26 cellular contexts compared by ENCODE assay signal in genomic region chr10:20466731-20467130, GRCh38.
DNase-seq lines count a peak whose midpoint lies in the region; ATAC-seq, FAIRE-seq and TF ChIP-seq lines count a peak whose summit lies in the region.
"Had no signal": no experiment of that assay in that cellular context is flagged by ENCODE, and none has a peak within 500 bp of the region (broad histone marks: within the 10 kb centered on the region; RNA-seq: fewer than 3 reads in every experiment).

No MANE protein-coding gene starts in this region.

- H3K27me3 Mint-ChIP-seq in astrocyte (ENCODE audit: low read depth, unreplicated experiment) (no peaks in the 10 kb centered on the region), glutamatergic neuron (ENCODE audit: unreplicated experiment) (no peaks in the 10 kb centered on the region)
- no peaks in the 10 kb centered on the region for H3K27me3 Mint-ChIP-seq in CD4-positive, alpha-beta memory T cell
- H3K27me3 Mint-ChIP-seq: activated CD4-positive, alpha-beta memory T cell treated with anti-CD3 and anti-CD28 coated beads, Interleukin-2, amount 10 ng/mL, durations not matched to agents 7 days and 5 days; activated naive CD8-positive, alpha-beta T cell had no signal

- no peak for TF ChIP-seq POLR2A in H54 (IDR thresholded peaks at IDR 0.05; ENCODE audit: low read depth, low read length)
- no peak for TF ChIP-seq POLR2A in thyroid gland (IDR thresholded peaks at IDR 0.05)

- H3K36me3 Mint-ChIP-seq in astrocyte (ENCODE audit: low read depth, unreplicated experiment), result no peaks in the 10 kb centered on the region
- no peaks in the 10 kb centered on the region for H3K36me3 Mint-ChIP-seq in CD4-positive, alpha-beta memory T cell
- H3K36me3 Mint-ChIP-seq in glutamatergic neuron (ENCODE audit: unreplicated experiment), result no peaks in the 10 kb centered on the region
- H3K36me3 Mint-ChIP-seq: activated naive CD8-positive, alpha-beta T cell had no signal

- H3K9ac ChIP-seq in astrocyte (ENCODE audit: low read length), result no peak overlapping the region

- no peak overlapping the region for H3K4me3 Mint-ChIP-seq in astrocyte (ENCODE audit: unreplicated experiment)
- no peak overlapping the region for H3K4me3 Mint-ChIP-seq in CD4-positive, alpha-beta memory T cell
- H3K4me3 Mint-ChIP-seq in glutamatergic neuron (ENCODE audit: unreplicated experiment), result no peak overlapping the region
- H3K4me3 Mint-ChIP-seq: activated CD4-positive, alpha-beta memory T cell treated with anti-CD3 and anti-CD28 coated beads, Interleukin-2, amount 10 ng/mL, durations not matched to agents 7 days and 5 days; activated naive CD8-positive, alpha-beta T cell; H9; T-helper 1 cell treated with Interleukin-12 subunit alpha and Interleukin-12 subunit beta and Interleukin-4 antibody, amounts not matched to agents 30 μg/mL and 1 μg/mL, for 36 hours had no signal

- no peaks in the 10 kb centered on the region for H3K9me3 ChIP-seq in astrocyte (ENCODE audit: insufficient read depth, low read depth, low read length)
- no peaks in the 10 kb centered on the region for H3K9me3 ChIP-seq in CD4-positive, alpha-beta memory T cell (ENCODE audit: control insufficient read depth in 1 of 2, low read length in 2 of 2)
- no peaks in the 10 kb centered on the region for H3K9me3 ChIP-seq in thyroid gland
- H3K9me3 ChIP-seq: mucosa of descending colon had no signal

- H4K20me1 ChIP-seq in astrocyte (ENCODE audit: insufficient read depth, low read length), result no peaks in the 10 kb centered on the region

- POLR2A ChIA-PET in CD4-positive, alpha-beta memory T cell (lab: Charles Lee; ENCODE audit: partially characterized antibody), result no interaction called here

- intact Hi-C loops in CD4-positive, alpha-beta memory T cell (cut with micrococcal nuclease), result no loop called here
- intact Hi-C loops in thyroid gland (cut with DNase I), result no loop called here

- H3K27ac ChIP-seq in astrocyte (ENCODE audit: low read depth, low read length), result no peak overlapping the region
- no peak overlapping the region for H3K27ac ChIP-seq in CD4-positive, alpha-beta memory T cell (ENCODE audit: low read depth, low read length)
- no peak overlapping the region for H3K27ac ChIP-seq in thyroid gland
- H3K27ac ChIP-seq: sigmoid colon, stomach had no signal

- H3K4me3 ChIP-seq in astrocyte (ENCODE audit: insufficient read depth, low read depth, low read length) (no peak overlapping the region), retinal pigment epithelial cell (ENCODE audit: low read length) (no peak overlapping the region), thyroid gland (replicated peaks in 1 of 3) (no peak overlapping the region)
- H3K4me3 ChIP-seq in CD4-positive, alpha-beta memory T cell (ENCODE audit: low read length in 2 of 2), result no peak overlapping the region
- H3K4me3 ChIP-seq: mucosa of descending colon, sigmoid colon, stomach had no signal

- no peak for ATAC-seq in GM21360 (IDR thresholded peaks at IDR 0.05; ENCODE audit: unreplicated experiment)
- ATAC-seq: mucosa of descending colon had no signal

- H3K36me3 ChIP-seq in astrocyte (ENCODE audit: insufficient read depth, low read length) (no peaks in the 10 kb centered on the region), thyroid gland (no peaks in the 10 kb centered on the region)
- H3K36me3 ChIP-seq in CD4-positive, alpha-beta memory T cell (ENCODE audit: insufficient read depth, low read length), result no peaks in the 10 kb centered on the region
- H3K36me3 ChIP-seq: sigmoid colon, stomach had no signal

- CTCF ChIA-PET in CD4-positive, alpha-beta memory T cell (lab: Charles Lee; ENCODE audit: partially characterized antibody), result no interaction called here

- no peaks in the 10 kb centered on the region for H3K27me3 ChIP-seq in astrocyte (ENCODE audit: insufficient read depth, low read length)
- H3K27me3 ChIP-seq in CD4-positive, alpha-beta memory T cell (ENCODE audit: insufficient read depth, low read length), result no peaks in the 10 kb centered on the region
- H3K27me3 ChIP-seq in thyroid gland, result no peaks in the 10 kb centered on the region
- H3K27me3 ChIP-seq: sigmoid colon, stomach had no signal

- no peak overlapping the region for H3K4me2 ChIP-seq in astrocyte (ENCODE audit: low read length)

- no peaks in the 10 kb centered on the region for H3K79me2 ChIP-seq in astrocyte (ENCODE audit: insufficient read depth, low read length)

- peak; percentile 83 for FAIRE-seq in H54 (lab: Jason Lieb, UNC)
- no peak for FAIRE-seq in astrocyte (lab: Jason Lieb, UNC)

- H3K9me3 Mint-ChIP-seq in astrocyte (ENCODE audit: unreplicated experiment), result peaks cover 26% of the 10 kb centered on the region
- peaks cover 0 to 28% (median 10%) of the 10 kb centered on the region in 8 donors for H3K9me3 Mint-ChIP-seq in CD4-positive, alpha-beta memory T cell
- peaks cover 7% of the 10 kb centered on the region for H3K9me3 Mint-ChIP-seq in glutamatergic neuron (ENCODE audit: unreplicated experiment)

- peak; percentile 23 for DNase-seq in H54 (ENCODE audit: insufficient read length, low spot score)
- DNase-seq in astrocyte (ENCODE audit: low read depth), result peak; percentile 61
- peak; percentile 26 for DNase-seq in fibroblast of the conjunctiva (ENCODE audit: low read depth)
- peak; percentile 64 for DNase-seq in retinal pigment epithelial cell (ENCODE audit: low read depth)
- DNase-seq in CD4-positive, alpha-beta memory T cell, result no peak
- no peak for DNase-seq in thyroid gland
- no peak for DNase-seq in glutamatergic neuron
- DNase-seq: activated CD4-positive, alpha-beta memory T cell treated with anti-CD3 and anti-CD28 coated beads, Interleukin-2, amount 10 ng/mL, durations not matched to agents 7 days and 5 days; caudate nucleus; COR-L47; effector CD8-positive, alpha-beta T cell; EL; H9; hypothalamus; left cardiac atrium; mucosa of descending colon; MV-4-11; NCI-H187 treated with DMSO at 0.1 percent for 48 hours; nucleus accumbens; SHP77 treated with DMSO at 0.1 percent for 48 hours; sigmoid colon; stimulated activated CD4-positive, alpha-beta T cell treated with anti-CD3 and anti-CD28 coated beads, Interleukin-2, amount 100 ng/mL, for 24 hours; stomach had no signal

- no peaks in the 10 kb centered on the region for H3K4me1 ChIP-seq in astrocyte (ENCODE audit: insufficient read depth, low read length)
- no peaks in the 10 kb centered on the region for H3K4me1 ChIP-seq in CD4-positive, alpha-beta memory T cell (ENCODE audit: insufficient read depth, low read length)
- H3K4me1 ChIP-seq in thyroid gland, result no peaks in the 10 kb centered on the region
- H3K4me1 ChIP-seq: stomach had no signal

- H3K4me1 Mint-ChIP-seq in astrocyte (ENCODE audit: low read depth, unreplicated experiment), result peaks cover 8% of the 10 kb centered on the region
- H3K4me1 Mint-ChIP-seq in CD4-positive, alpha-beta memory T cell, result no peaks in the 10 kb centered on the region
- no peaks in the 10 kb centered on the region for H3K4me1 Mint-ChIP-seq in glutamatergic neuron (ENCODE audit: low read depth, unreplicated experiment)
- H3K4me1 Mint-ChIP-seq: activated CD4-positive, alpha-beta memory T cell treated with anti-CD3 and anti-CD28 coated beads, Interleukin-2, amount 10 ng/mL, durations not matched to agents 7 days and 5 days; H9 had no signal

- H3K27ac Mint-ChIP-seq in astrocyte (ENCODE audit: unreplicated experiment) (peak overlapping the region; percentile 13), glutamatergic neuron (ENCODE audit: unreplicated experiment) (no peak overlapping the region)
- no peak overlapping the region for H3K27ac Mint-ChIP-seq in CD4-positive, alpha-beta memory T cell
- H3K27ac Mint-ChIP-seq: activated CD4-positive, alpha-beta memory T cell treated with anti-CD3 and anti-CD28 coated beads, Interleukin-2, amount 10 ng/mL, durations not matched to agents 7 days and 5 days; activated naive CD8-positive, alpha-beta T cell; H9; T-helper 1 cell treated with Interleukin-12 subunit alpha and Interleukin-12 subunit beta and Interleukin-4 antibody, amounts not matched to agents 30 μg/mL and 1 μg/mL, for 36 hours had no signal

- TF ChIP-seq CTCF in astrocyte (IDR thresholded peaks at IDR 0.05; ENCODE audit: insufficient read depth, low read depth, low read length) (no peak), retinal pigment epithelial cell (conservative IDR thresholded peaks at IDR 0.05; ENCODE audit: low read depth, low read length) (peak; percentile 21), thyroid gland (IDR thresholded peaks at IDR 0.05) (no peak), glutamatergic neuron (IDR thresholded peaks at IDR 0.05; ENCODE audit: partially characterized antibody, unreplicated experiment) (no peak)

- H2AFZ ChIP-seq in astrocyte (ENCODE audit: low read depth, low read length), result no peak overlapping the region

Comparison
In these comparisons a context has a peak if more than half of its experiments do, and no peak if none do; other contexts are left out.
1. DNase-seq: peak in H54 (single experiment), astrocyte (single experiment), fibroblast of the conjunctiva (single experiment) and retinal pigment epithelial cell (single experiment); none in CD4-positive, alpha-beta memory T cell (0 of 5), thyroid gland (0 of 2) and glutamatergic neuron (single experiment).